Comparison of ENCODE assay signal across 1 cellular context in the genomic region with DNA sequence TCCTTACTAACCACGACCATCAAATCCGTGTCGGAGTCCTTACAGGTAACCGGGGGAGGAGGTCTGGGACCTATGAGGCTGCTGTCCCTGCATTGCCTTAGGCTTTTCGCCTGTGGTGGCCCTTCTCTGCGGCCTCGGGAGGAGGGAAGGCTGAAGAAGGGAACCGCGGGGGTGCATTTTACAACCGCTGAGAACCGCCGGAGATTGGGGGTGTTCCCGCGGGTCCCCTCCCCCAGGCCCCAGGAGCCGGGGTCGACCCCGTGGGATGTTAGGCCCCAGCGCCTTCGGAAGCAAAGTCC.
TF ChIP-seq lines count a peak whose summit lies in the region.

No MANE protein-coding gene starts in this region.

TF ChIP-seq in GM23338, 12 proteins besides CTCF, POLR2A, EP300 and RAD21 (continued from another document):
- TF ChIP-seq, protein P1, sequence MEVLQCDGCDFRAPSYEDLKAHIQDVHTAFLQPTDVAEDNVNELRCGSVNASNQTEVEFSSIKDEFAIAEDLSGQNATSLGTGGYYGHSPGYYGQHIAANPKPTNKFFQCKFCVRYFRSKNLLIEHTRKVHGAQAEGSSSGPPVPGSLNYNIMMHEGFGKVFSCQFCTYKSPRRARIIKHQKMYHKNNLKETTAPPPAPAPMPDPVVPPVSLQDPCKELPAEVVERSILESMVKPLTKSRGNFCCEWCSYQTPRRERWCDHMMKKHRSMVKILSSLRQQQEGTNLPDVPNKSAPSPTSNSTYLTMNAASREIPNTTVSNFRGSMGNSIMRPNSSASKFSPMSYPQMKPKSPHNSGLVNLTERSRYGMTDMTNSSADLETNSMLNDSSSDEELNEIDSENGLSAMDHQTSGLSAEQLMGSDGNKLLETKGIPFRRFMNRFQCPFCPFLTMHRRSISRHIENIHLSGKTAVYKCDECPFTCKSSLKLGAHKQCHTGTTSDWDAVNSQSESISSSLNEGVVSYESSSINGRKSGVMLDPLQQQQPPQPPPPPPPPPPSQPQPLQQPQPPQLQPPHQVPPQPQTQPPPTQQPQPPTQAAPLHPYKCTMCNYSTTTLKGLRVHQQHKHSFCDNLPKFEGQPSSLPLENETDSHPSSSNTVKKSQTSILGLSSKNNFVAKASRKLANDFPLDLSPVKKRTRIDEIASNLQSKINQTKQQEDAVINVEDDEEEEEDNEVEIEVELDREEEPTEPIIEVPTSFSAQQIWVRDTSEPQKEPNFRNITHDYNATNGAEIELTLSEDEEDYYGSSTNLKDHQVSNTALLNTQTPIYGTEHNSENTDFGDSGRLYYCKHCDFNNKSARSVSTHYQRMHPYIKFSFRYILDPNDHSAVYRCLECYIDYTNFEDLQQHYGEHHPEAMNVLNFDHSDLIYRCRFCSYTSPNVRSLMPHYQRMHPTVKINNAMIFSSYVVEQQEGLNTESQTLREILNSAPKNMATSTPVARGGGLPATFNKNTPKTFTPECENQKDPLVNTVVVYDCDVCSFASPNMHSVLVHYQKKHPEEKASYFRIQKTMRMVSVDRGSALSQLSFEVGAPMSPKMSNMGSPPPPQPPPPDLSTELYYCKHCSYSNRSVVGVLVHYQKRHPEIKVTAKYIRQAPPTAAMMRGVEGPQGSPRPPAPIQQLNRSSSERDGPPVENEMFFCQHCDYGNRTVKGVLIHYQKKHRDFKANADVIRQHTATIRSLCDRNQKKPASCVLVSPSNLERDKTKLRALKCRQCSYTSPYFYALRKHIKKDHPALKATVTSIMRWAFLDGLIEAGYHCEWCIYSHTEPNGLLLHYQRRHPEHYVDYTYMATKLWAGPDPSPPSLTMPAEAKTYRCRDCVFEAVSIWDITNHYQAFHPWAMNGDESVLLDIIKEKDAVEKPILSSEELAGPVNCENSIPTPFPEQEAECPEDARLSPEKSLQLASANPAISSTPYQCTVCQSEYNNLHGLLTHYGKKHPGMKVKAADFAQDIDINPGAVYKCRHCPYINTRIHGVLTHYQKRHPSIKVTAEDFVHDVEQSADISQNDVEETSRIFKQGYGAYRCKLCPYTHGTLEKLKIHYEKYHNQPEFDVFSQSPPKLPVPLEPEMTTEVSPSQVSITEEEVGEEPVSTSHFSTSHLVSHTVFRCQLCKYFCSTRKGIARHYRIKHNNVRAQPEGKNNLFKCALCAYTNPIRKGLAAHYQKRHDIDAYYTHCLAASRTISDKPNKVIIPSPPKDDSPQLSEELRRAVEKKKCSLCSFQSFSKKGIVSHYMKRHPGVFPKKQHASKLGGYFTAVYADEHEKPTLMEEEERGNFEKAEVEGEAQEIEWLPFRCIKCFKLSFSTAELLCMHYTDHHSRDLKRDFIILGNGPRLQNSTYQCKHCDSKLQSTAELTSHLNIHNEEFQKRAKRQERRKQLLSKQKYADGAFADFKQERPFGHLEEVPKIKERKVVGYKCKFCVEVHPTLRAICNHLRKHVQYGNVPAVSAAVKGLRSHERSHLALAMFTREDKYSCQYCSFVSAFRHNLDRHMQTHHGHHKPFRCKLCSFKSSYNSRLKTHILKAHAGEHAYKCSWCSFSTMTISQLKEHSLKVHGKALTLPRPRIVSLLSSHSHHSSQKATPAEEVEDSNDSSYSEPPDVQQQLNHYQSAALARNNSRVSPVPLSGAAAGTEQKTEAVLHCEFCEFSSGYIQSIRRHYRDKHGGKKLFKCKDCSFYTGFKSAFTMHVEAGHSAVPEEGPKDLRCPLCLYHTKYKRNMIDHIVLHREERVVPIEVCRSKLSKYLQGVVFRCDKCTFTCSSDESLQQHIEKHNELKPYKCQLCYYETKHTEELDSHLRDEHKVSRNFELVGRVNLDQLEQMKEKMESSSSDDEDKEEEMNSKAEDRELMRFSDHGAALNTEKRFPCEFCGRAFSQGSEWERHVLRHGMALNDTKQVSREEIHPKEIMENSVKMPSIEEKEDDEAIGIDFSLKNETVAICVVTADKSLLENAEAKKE (CRISPR knock-in tag; IDR thresholded peaks at IDR 0.05) = no peak
- TF ChIP-seq EZH2 (IDR thresholded peaks at IDR 0.05; ENCODE audit: low read depth, unreplicated experiment) = no peak
- no peak for TF ChIP-seq STAT1 (IDR thresholded peaks at IDR 0.05; ENCODE audit: unreplicated experiment)
- TF ChIP-seq ZNF114 (CRISPR knock-in tag; IDR thresholded peaks at IDR 0.05) = no peak
- TF ChIP-seq POLR2AphosphoS5 (IDR thresholded peaks at IDR 0.05; ENCODE audit: low read depth) = no peak
- TF ChIP-seq ZNF331 (CRISPR knock-in tag; IDR thresholded peaks at IDR 0.05; ENCODE audit: low read depth) = no peak
- TF ChIP-seq, protein P2, sequence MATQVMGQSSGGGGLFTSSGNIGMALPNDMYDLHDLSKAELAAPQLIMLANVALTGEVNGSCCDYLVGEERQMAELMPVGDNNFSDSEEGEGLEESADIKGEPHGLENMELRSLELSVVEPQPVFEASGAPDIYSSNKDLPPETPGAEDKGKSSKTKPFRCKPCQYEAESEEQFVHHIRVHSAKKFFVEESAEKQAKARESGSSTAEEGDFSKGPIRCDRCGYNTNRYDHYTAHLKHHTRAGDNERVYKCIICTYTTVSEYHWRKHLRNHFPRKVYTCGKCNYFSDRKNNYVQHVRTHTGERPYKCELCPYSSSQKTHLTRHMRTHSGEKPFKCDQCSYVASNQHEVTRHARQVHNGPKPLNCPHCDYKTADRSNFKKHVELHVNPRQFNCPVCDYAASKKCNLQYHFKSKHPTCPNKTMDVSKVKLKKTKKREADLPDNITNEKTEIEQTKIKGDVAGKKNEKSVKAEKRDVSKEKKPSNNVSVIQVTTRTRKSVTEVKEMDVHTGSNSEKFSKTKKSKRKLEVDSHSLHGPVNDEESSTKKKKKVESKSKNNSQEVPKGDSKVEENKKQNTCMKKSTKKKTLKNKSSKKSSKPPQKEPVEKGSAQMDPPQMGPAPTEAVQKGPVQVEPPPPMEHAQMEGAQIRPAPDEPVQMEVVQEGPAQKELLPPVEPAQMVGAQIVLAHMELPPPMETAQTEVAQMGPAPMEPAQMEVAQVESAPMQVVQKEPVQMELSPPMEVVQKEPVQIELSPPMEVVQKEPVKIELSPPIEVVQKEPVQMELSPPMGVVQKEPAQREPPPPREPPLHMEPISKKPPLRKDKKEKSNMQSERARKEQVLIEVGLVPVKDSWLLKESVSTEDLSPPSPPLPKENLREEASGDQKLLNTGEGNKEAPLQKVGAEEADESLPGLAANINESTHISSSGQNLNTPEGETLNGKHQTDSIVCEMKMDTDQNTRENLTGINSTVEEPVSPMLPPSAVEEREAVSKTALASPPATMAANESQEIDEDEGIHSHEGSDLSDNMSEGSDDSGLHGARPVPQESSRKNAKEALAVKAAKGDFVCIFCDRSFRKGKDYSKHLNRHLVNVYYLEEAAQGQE (IDR thresholded peaks at IDR 0.05; ENCODE audit: unreplicated experiment) = no peak
- TF ChIP-seq, protein P3, sequence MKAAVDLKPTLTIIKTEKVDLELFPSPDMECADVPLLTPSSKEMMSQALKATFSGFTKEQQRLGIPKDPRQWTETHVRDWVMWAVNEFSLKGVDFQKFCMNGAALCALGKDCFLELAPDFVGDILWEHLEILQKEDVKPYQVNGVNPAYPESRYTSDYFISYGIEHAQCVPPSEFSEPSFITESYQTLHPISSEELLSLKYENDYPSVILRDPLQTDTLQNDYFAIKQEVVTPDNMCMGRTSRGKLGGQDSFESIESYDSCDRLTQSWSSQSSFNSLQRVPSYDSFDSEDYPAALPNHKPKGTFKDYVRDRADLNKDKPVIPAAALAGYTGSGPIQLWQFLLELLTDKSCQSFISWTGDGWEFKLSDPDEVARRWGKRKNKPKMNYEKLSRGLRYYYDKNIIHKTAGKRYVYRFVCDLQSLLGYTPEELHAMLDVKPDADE (IDR thresholded peaks at IDR 0.05) = no peak
- TF ChIP-seq NANOG (IDR thresholded peaks at IDR 0.05; ENCODE audit: borderline replicate concordance) = no peak
- TF ChIP-seq JUNB (IDR thresholded peaks at IDR 0.05; ENCODE audit: unreplicated experiment) = no peak
- no peak for TF ChIP-seq CREB1 (CRISPR knock-in tag; IDR thresholded peaks at IDR 0.05; ENCODE audit: low read depth)
